8 cellular contexts compared by ENCODE assay signal in genomic region chr16:29926675-29927522, GRCh38. TPM values are rescaled to one million over a fixed set of nuclear protein-coding genes. Genes with fewer than 3 reads are reported as not detected.
DNase-seq lines count a peak whose midpoint lies in the region; ATAC-seq and TF ChIP-seq lines count a peak whose summit lies in the region.

No MANE protein-coding gene starts in this region.

- TF ChIP-seq POLR2A in stomach (IDR thresholded peaks at IDR 0.05) (no peak), GM18505 (IDR thresholded peaks at IDR 0.05; ENCODE audit: borderline replicate concordance, extremely low read depth, insufficient read depth, insufficient read length) (no peak)

- H3K9me3 Mint-ChIP-seq in activated naive CD4-positive, alpha-beta T cell treated with anti-CD3 and anti-CD28 coated beads, Interleukin-2, amount 50 U/mL, for 24 hours, result no peaks in the 10 kb centered on the region

- no peaks in the 10 kb centered on the region for H3K27me3 Mint-ChIP-seq in activated naive CD4-positive, alpha-beta T cell treated with anti-CD3 and anti-CD28 coated beads, Interleukin-2, amount 50 U/mL, for 24 hours

- peaks cover 2% of the 10 kb centered on the region for H3K36me3 Mint-ChIP-seq in activated naive CD4-positive, alpha-beta T cell treated with anti-CD3 and anti-CD28 coated beads, Interleukin-2, amount 50 U/mL, for 24 hours

- H3K4me1 ChIP-seq in stomach, result peaks cover 20 to 39% (median 30%) of the 10 kb centered on the region in 4 donors

- H3K4me3 ChIP-seq in cardiac fibroblast (replicated peaks in 1 of 2; ENCODE audit: low read depth in 2 of 2, low read length in 2 of 2) (peak overlapping the region; percentile 78 to 94), stomach (peak overlapping the region; percentile 97 to 100 (median 98))

- no peak for TF ChIP-seq CTCF in cardiac fibroblast (IDR thresholded peaks at IDR 0.05; ENCODE audit: low read depth, low read length)
- no peak for TF ChIP-seq CTCF in stomach (IDR thresholded peaks at IDR 0.05)

- no peak for TF ChIP-seq EP300 in stomach (IDR thresholded peaks at IDR 0.05)

- peak overlapping the region; percentile 91 for H3K4me3 Mint-ChIP-seq in activated naive CD4-positive, alpha-beta T cell treated with anti-CD3 and anti-CD28 coated beads, Interleukin-2, amount 50 U/mL, for 24 hours

- H3K4me1 Mint-ChIP-seq in activated naive CD4-positive, alpha-beta T cell treated with anti-CD3 and anti-CD28 coated beads, Interleukin-2, amount 50 U/mL, for 24 hours, result peaks cover 48% of the 10 kb centered on the region

- peak overlapping the region; percentile 84 to 92 (median 91) for H3K27ac ChIP-seq in stomach

- H3K9me3 ChIP-seq in stomach, result no peaks in the 10 kb centered on the region

- intact Hi-C loops in stomach (cut with DNase I; ENCODE audit: low total_unique reads), result no loop called here

- DNase-seq in activated naive CD4-positive, alpha-beta T cell (lab: John Stamatoyannopoulos, UW), result no peak
- DNase-seq in NCI-H2227 (lab: John Stamatoyannopoulos, UW; ENCODE audit: unreplicated experiment) (peak; percentile 66), cardiac fibroblast (ENCODE audit: low read depth in 2 of 2) (no peak), left lobe of liver (ENCODE audit: low spot score) (no peak), stomach (no peak)

- peak; percentile 57 for ATAC-seq in left lobe of liver
- no peak for ATAC-seq in HG03175 (IDR thresholded peaks at IDR 0.05; ENCODE audit: unreplicated experiment)
- ATAC-seq in GM18505 (IDR thresholded peaks at IDR 0.05; ENCODE audit: unreplicated experiment), result no peak

- H3K27ac Mint-ChIP-seq in activated naive CD4-positive, alpha-beta T cell treated with anti-CD3 and anti-CD28 coated beads, Interleukin-2, amount 50 U/mL, for 24 hours, result peak overlapping the region; percentile 94

- peaks cover 0 to 19% (median 14%) of the 10 kb centered on the region in 4 donors for H3K36me3 ChIP-seq in stomach

- H3K27me3 ChIP-seq in stomach, result no peaks in the 10 kb centered on the region

- WGBS in stomach, 5 donors, result 23 to 27% (median 27%) methylated on average over 23 of the region's 23 CpGs

RNA-seq across cellular contexts. Expression of gene KCTD13, which starts 0.9 kb away (rescaled TPM):
- total RNA-seq in left lobe of liver, result 9.8 TPM
- total RNA-seq in stomach, result 100 to 1,000 TPM in 1 of 5 donors, 10 to 100 TPM in 4; 15.4 to 182 (median 35.3) TPM
- polyA plus RNA-seq in stomach, result 10 to 100 TPM in 1 of 3 donors, 1 to 10 TPM in 2; 6.3 to 14.3 (median 7.4) TPM

RNA-seq across cellular contexts. Expression of gene ASPHD1, which starts 26.6 kb away (rescaled TPM):
- total RNA-seq in left lobe of liver, result 0.13 TPM
- 10 to 100 TPM in 1 of 5 donors, 1 to 10 TPM in 2, not detected in 2; 4.5 to 11.0 (median 8.4) TPM for total RNA-seq in stomach
- 10 to 100 TPM; 11.6 to 29.8 (median 15.7) TPM for polyA plus RNA-seq in stomach

RNA-seq across cellular contexts. Expression of gene SEZ6L2, which starts 27.5 kb away (rescaled TPM):
- 0.55 TPM for total RNA-seq in left lobe of liver
- total RNA-seq in stomach, result 10 to 100 TPM in 2 of 5 donors, 1 to 10 TPM in 2, not detected in 1; 6.2 to 31.4 (median 12.0) TPM
- 1 to 10 TPM; 1.5 to 7.7 (median 7.6) TPM for polyA plus RNA-seq in stomach

RNA-seq across cellular contexts. Expression of gene TMEM219, which starts 35.0 kb away (rescaled TPM):
- total RNA-seq in left lobe of liver (71.0 TPM), stomach (100 to 1,000 TPM in 1 of 5 donors, 10 to 100 TPM in 4; 32.1 to 238 (median 60.5) TPM)
- polyA plus RNA-seq in stomach, result 100 to 1,000 TPM; 190 to 286 (median 212) TPM

RNA-seq across cellular contexts. Expression of gene TAOK2, which starts 46.8 kb away (rescaled TPM):
- 21.1 TPM for total RNA-seq in left lobe of liver
- 100 to 1,000 TPM in 1 of 5 donors, 10 to 100 TPM in 4; 33.8 to 135 (median 36.6) TPM for total RNA-seq in stomach
- polyA plus RNA-seq in stomach, result 10 to 100 TPM; 12.5 to 22.6 (median 14.5) TPM
